In genomic region chr12:122840580-122841513, GRCh38 we compare ENCODE assay signal across 9 cellular contexts. TPM values are rescaled to one million over a fixed set of nuclear protein-coding genes. Genes with fewer than 3 reads are reported as not detected.
DNase-seq lines count a peak whose midpoint lies in the region; ATAC-seq lines count a peak whose summit lies in the region.
"Had no signal": no experiment of that assay in that cellular context is flagged by ENCODE, and none has a peak within 500 bp of the region (broad histone marks: within the 10 kb centered on the region; RNA-seq: fewer than 3 reads in every experiment).

No MANE protein-coding gene starts in this region.

- DNase-seq in Right ventricle myocardium superior (peak; percentile 37), left ventricle myocardium superior (no peak), ecto neural progenitor cell (ENCODE audit: low spot score) (peak; percentile 49), NCI-H1092 (lab: John Stamatoyannopoulos, UW) (no peak), dedifferentiated amniotic fluid mesenchymal stem cell (ENCODE audit: extremely low spot score) (no peak), NCI-H1930 (lab: John Stamatoyannopoulos, UW) (no peak)
- DNase-seq: NCI-H446 treated with DMSO at 0.1 percent for 48 hours had no signal

- peak overlapping the region; percentile 2 for H3K9ac ChIP-seq in mucosa of stomach (ENCODE audit: low read length)

- peaks cover 88% of the 10 kb centered on the region for H3K4me1 ChIP-seq in mucosa of stomach (ENCODE audit: control insufficient read depth, insufficient read depth, low read length)

- no peak overlapping the region for H3K4me3 ChIP-seq in mucosa of stomach (ENCODE audit: low read length)

- H3K9me3 ChIP-seq in mucosa of stomach (ENCODE audit: control insufficient read depth, low read length), result no peaks in the 10 kb centered on the region

- intact Hi-C loops in Right ventricle myocardium superior (cut with DNase I), result no loop called here
- intact Hi-C loops in left ventricle myocardium superior (cut with micrococcal nuclease), result no loop called here

- no peaks in the 10 kb centered on the region for H3K36me3 ChIP-seq in mucosa of stomach (ENCODE audit: control insufficient read depth, insufficient read depth, low read length)

- ATAC-seq in Right ventricle myocardium superior (ENCODE audit: poor library complexity) (no peak), left ventricle myocardium superior (no peak), GM19023 (IDR thresholded peaks at IDR 0.05; ENCODE audit: unreplicated experiment) (no peak)

- H3K27me3 ChIP-seq in mucosa of stomach (ENCODE audit: control insufficient read depth, insufficient read depth, low read length), result no peaks in the 10 kb centered on the region

RNA-seq across cellular contexts. Expression of gene HIP1R, which starts 5.6 kb away (rescaled TPM):
- total RNA-seq in Right ventricle myocardium superior (12.9 TPM), left ventricle myocardium superior (27.4 TPM)

RNA-seq across cellular contexts. Expression of gene VPS37B, which starts 55.1 kb away (rescaled TPM):
- total RNA-seq in Right ventricle myocardium superior, result 23.9 TPM
- 29.5 TPM for total RNA-seq in left ventricle myocardium superior

Comparison
In these comparisons a context has a peak if more than half of its experiments do, and no peak if none do; other contexts are left out.
1. DNase-seq: peak in Right ventricle myocardium superior (single experiment) and ecto neural progenitor cell (single experiment); none in left ventricle myocardium superior (single experiment), NCI-H1092 (single experiment), dedifferentiated amniotic fluid mesenchymal stem cell (single experiment) and NCI-H1930 (0 of 2).